Comparison of ENCODE assay signal across 25 cellular contexts in genomic region chr2:205998601-205999000, GRCh38.
"Had no signal": no experiment of that assay in that cellular context is flagged by ENCODE, and none has a peak within 500 bp of the region (broad histone marks: within the 10 kb centered on the region; RNA-seq: fewer than 3 reads in every experiment).

No MANE protein-coding gene starts in this region.

- H3K4me1 ChIP-seq: adrenal gland, gastroesophageal sphincter, parathyroid adenoma, right lobe of liver, uterus had no signal

- H3K27ac ChIP-seq: adrenal gland, coronary artery, epithelial cell of prostate, gastroesophageal sphincter, parathyroid adenoma, right lobe of liver, skin epidermis, transverse colon, uterus had no signal

- H3K4me1 Mint-ChIP-seq: memory B cell had no signal

- H3K9me3 ChIP-seq: adrenal gland, gastroesophageal sphincter, right lobe of liver, transverse colon, uterus had no signal

- H3K27ac Mint-ChIP-seq: activated T-cell treated with anti-CD3 and anti-CD28 coated beads, Interleukin-2, amount 50 U/mL, for 72 hours; memory B cell; nephron progenitor cell had no signal

- H3K4me3 Mint-ChIP-seq: activated T-cell treated with anti-CD3 and anti-CD28 coated beads, Interleukin-2, amount 50 U/mL, for 72 hours; memory B cell; nephron progenitor cell had no signal

- DNase-seq: activated CD4-positive, alpha-beta T cell treated with anti-CD3 and anti-CD28 coated beads for 4 hours; activated CD4-positive, alpha-beta T cell treated with anti-CD3 and anti-CD28 coated beads, Interleukin-2, amount 50 U/mL, for 48 hours; activated CD4-positive, CD25-positive, alpha-beta regulatory T cell; activated effector memory CD4-positive, alpha-beta T cell treated with Interleukin-2 at 50 U/mL for 16 hours; activated naive CD4-positive, alpha-beta T cell treated with anti-CD3 and anti-CD28 coated beads, Interleukin-2, amount 50 U/mL, for 16 hours; activated T-cell treated with anti-CD3 and anti-CD28 coated beads, Interleukin-2, amount 50 U/mL, for 72 hours; adrenal gland; head of caudate nucleus; islet precursor cell; left cardiac atrium; nephron progenitor cell; nucleus accumbens; right lobe of liver; stimulated activated CD4-positive, alpha-beta T cell treated with anti-CD3 and anti-CD28 coated beads, Interleukin-1b, Interleukin-23, amount 100 ng/mL, for 48 hours; T-helper 1 cell; T-helper 9 cell; transverse colon; uterus had no signal

- H3K9me3 Mint-ChIP-seq: activated T-cell treated with anti-CD3 and anti-CD28 coated beads, Interleukin-2, amount 50 U/mL, for 72 hours; memory B cell; nephron progenitor cell had no signal

- H3K4me3 ChIP-seq: adrenal gland, coronary artery, gastroesophageal sphincter, right lobe of liver, skin epidermis, transverse colon, uterus had no signal

- ATAC-seq: activated T-cell treated with anti-CD3 and anti-CD28 coated beads, Interleukin-2, amount 50 U/mL, for 72 hours; gastroesophageal sphincter; left cardiac atrium; right lobe of liver had no signal

- FAIRE-seq: bronchial epithelial cell had no signal

- H3K27me3 Mint-ChIP-seq: memory B cell had no signal
